ENCODE assay signal across 21 cellular contexts in the genomic region with DNA sequence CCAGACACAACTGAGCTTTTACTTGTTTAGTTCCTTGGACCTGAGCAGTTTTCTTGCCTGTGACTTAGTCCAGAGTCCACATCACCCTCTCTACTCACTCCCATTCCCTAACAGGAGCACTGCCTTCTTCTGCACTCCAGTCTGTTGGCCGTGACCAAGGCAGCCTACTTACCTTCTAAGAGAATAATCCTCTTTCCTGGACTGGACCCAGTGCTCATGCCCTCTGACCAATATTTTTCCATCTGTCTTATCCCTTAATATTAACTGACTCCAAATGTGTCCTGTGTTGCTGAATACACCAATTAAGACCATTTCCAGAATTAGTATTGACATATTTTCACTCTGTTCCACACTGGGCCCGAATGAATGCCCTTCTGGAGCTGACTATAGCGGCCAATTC.
DNase-seq lines count a peak whose midpoint lies in the region; ATAC-seq and TF ChIP-seq lines count a peak whose summit lies in the region.
"Had no signal": no experiment of that assay in that cellular context is flagged by ENCODE, and none has a peak within 500 bp of the region (broad histone marks: within the 10 kb centered on the region; RNA-seq: fewer than 3 reads in every experiment).

No MANE protein-coding gene starts in this region.

- H3K9ac ChIP-seq in endodermal cell (ENCODE audit: extremely low read depth, low read length, poor library complexity, severe bottlenecking), result no peak overlapping the region
- H3K9ac ChIP-seq: BLaER1 treated with 17β-estradiol and CSF1 and Interleukin-3, amounts not matched to agents 10 nM and 100 nM had no signal

- H3K9me3 ChIP-seq in endodermal cell (ENCODE audit: control insufficient read depth, low read length), result no peaks in the 10 kb centered on the region
- no peaks in the 10 kb centered on the region for H3K9me3 ChIP-seq in upper lobe of right lung
- H3K9me3 ChIP-seq: A549; BE2C; BLaER1 treated with 17β-estradiol and CSF1 and Interleukin-3, amounts not matched to agents 10 nM and 100 nM; HAP-1 had no signal

- H3K27ac Mint-ChIP-seq in GM23338 (peak overlapping the region; percentile 4; the same call in 1 of the 2 replicates), endodermal cell (no peak overlapping the region)
- H3K27ac Mint-ChIP-seq: CD14-positive monocyte; CD4-positive, alpha-beta T cell; CD8-positive, alpha-beta memory T cell; HFFc6 had no signal

- no peak overlapping the region for H2AFZ ChIP-seq in GM23338

- peak; percentile 1 for DNase-seq in ELF-1 (ENCODE audit: low read depth, low spot score)
- no peak for DNase-seq in GM23338 (ENCODE audit: low spot score)
- DNase-seq in cerebellar cortex (ENCODE audit: low spot score), result peak; percentile 68
- peak; percentile 35 for DNase-seq in endodermal cell
- DNase-seq in NCI-H1417 (lab: John Stamatoyannopoulos, UW), result no peak
- no peak for DNase-seq in stimulated activated naive CD4-positive, alpha-beta T cell (lab: John Stamatoyannopoulos, UW)
- DNase-seq in upper lobe of right lung, result no peak
- DNase-seq: 8988T; ACHN; AML-193; BE2C; CD4-positive, alpha-beta T cell; CD8-positive, alpha-beta memory T cell; DMS 273 treated with DMSO at 0.1 percent for 48 hours; DMS79; EL; HFFc6 had no signal

- H3K36me3 ChIP-seq in GM23338 (ENCODE audit: insufficient read depth) (no peaks in the 10 kb centered on the region), endodermal cell (ENCODE audit: control insufficient read depth, insufficient read depth, low read length) (no peaks in the 10 kb centered on the region), upper lobe of right lung (no peaks in the 10 kb centered on the region)
- H3K36me3 ChIP-seq: BE2C; BLaER1 treated with 17β-estradiol and CSF1 and Interleukin-3, amounts not matched to agents 10 nM and 100 nM; HAP-1 had no signal

- no peaks in the 10 kb centered on the region for H3F3A ChIP-seq in GM23338 (replicated peaks; ENCODE audit: low read depth)

- H3K4me3 ChIP-seq in GM23338, result no peak overlapping the region
- no peak overlapping the region for H3K4me3 ChIP-seq in endodermal cell (ENCODE audit: low read length)
- H3K4me3 ChIP-seq in upper lobe of right lung, result no peak overlapping the region
- H3K4me3 ChIP-seq: A549; BLaER1 treated with 17β-estradiol and CSF1 and Interleukin-3, amounts not matched to agents 10 nM and 100 nM; HAP-1 had no signal

- no peaks in the 10 kb centered on the region for H3K36me3 Mint-ChIP-seq in GM23338 (ENCODE audit: low read depth)
- H3K36me3 Mint-ChIP-seq in endodermal cell (ENCODE audit: low read depth), result no peaks in the 10 kb centered on the region
- H3K36me3 Mint-ChIP-seq: CD14-positive monocyte; CD8-positive, alpha-beta memory T cell had no signal

- H3K79me2 ChIP-seq in GM23338 (replicated peaks; ENCODE audit: insufficient read depth), result no peaks in the 10 kb centered on the region

- H3K27me3 Mint-ChIP-seq in GM23338 (ENCODE audit: insufficient read depth, low read depth, poor library complexity) (no peaks in the 10 kb centered on the region), endodermal cell (ENCODE audit: insufficient read depth) (peaks cover 2% of the 10 kb centered on the region)
- H3K27me3 Mint-ChIP-seq: CD4-positive, alpha-beta T cell; CD8-positive, alpha-beta memory T cell had no signal

- WGBS in endodermal cell (ENCODE audit: insufficient coverage in 1 of 2, insufficient read length in 1 of 2), 2 experiments, result 86 to 88% methylated on average over 1 to 3 of the region's 3 CpGs

- H3K27me3 ChIP-seq in GM23338 (ENCODE audit: insufficient read depth), result no peaks in the 10 kb centered on the region
- H3K27me3 ChIP-seq in endodermal cell (ENCODE audit: control insufficient read depth, insufficient read depth, low read length, poor library complexity, severe bottlenecking), result no peaks in the 10 kb centered on the region
- H3K27me3 ChIP-seq in upper lobe of right lung, result no peaks in the 10 kb centered on the region
- H3K27me3 ChIP-seq: BE2C; BLaER1 treated with 17β-estradiol and CSF1 and Interleukin-3, amounts not matched to agents 10 nM and 100 nM had no signal

- H3K9me3 Mint-ChIP-seq in GM23338 (no peaks in the 10 kb centered on the region), endodermal cell (no peaks in the 10 kb centered on the region)

- H4K20me1 ChIP-seq in GM23338 (replicated peaks; ENCODE audit: insufficient read depth), result no peaks in the 10 kb centered on the region
- H4K20me1 ChIP-seq: BLaER1 treated with 17β-estradiol and CSF1 and Interleukin-3, amounts not matched to agents 10 nM and 100 nM had no signal

- H3K9me2 ChIP-seq in GM23338 (ENCODE audit: insufficient read depth), result no peaks in the 10 kb centered on the region

- ATAC-seq in GM23338 (no peak), upper lobe of right lung (no peak)
- ATAC-seq: A549 had no signal

- H3K27ac ChIP-seq in GM23338 (ENCODE audit: low read depth) (no peak overlapping the region), endodermal cell (ENCODE audit: low read depth, low read length) (no peak overlapping the region), upper lobe of right lung (no peak overlapping the region)
- H3K27ac ChIP-seq: A549; BLaER1 treated with 17β-estradiol and CSF1 and Interleukin-3, amounts not matched to agents 10 nM and 100 nM had no signal

- H3K4me3 Mint-ChIP-seq in GM23338 (no peak overlapping the region), endodermal cell (no peak overlapping the region)
- H3K4me3 Mint-ChIP-seq: CD4-positive, alpha-beta T cell; CD8-positive, alpha-beta memory T cell; HFFc6 had no signal

- TF ChIP-seq CTCF in GM23338 (conservative IDR thresholded peaks at IDR 0.05; ENCODE audit: low read depth in 2 of 2) (no peak), endodermal cell (conservative IDR thresholded peaks at IDR 0.05) (no peak), upper lobe of right lung (IDR thresholded peaks at IDR 0.05) (no peak)

- intact Hi-C loops in upper lobe of right lung (cut with DNase I), result no loop called here

- peaks cover 20% of the 10 kb centered on the region for H3K4me1 ChIP-seq in GM23338 (ENCODE audit: insufficient read depth)
- H3K4me1 ChIP-seq in endodermal cell (ENCODE audit: control insufficient read depth, insufficient read depth, low read length), result peaks cover 14% of the 10 kb centered on the region
- H3K4me1 ChIP-seq in upper lobe of right lung, result no peaks in the 10 kb centered on the region
- H3K4me1 ChIP-seq: BLaER1 treated with 17β-estradiol and CSF1 and Interleukin-3, amounts not matched to agents 10 nM and 100 nM; HAP-1 had no signal

- H3K4me2 ChIP-seq in GM23338, result no peak overlapping the region
- H3K4me2 ChIP-seq: A549; BLaER1 treated with 17β-estradiol and CSF1 and Interleukin-3, amounts not matched to agents 10 nM and 100 nM had no signal

- H3K4me1 Mint-ChIP-seq in GM23338 (peaks cover 22% of the 10 kb centered on the region), endodermal cell (peaks cover 32% of the 10 kb centered on the region)
- H3K4me1 Mint-ChIP-seq: CD14-positive monocyte; CD8-positive, alpha-beta memory T cell had no signal

TF ChIP-seq in GM23338, 12 proteins besides CTCF, POLR2A, EP300 and RAD21 (continues in another document):
- TF ChIP-seq EZH2phosphoT487 (IDR thresholded peaks at IDR 0.05; ENCODE audit: unreplicated experiment) (no peak), STAT1 (IDR thresholded peaks at IDR 0.05; ENCODE audit: unreplicated experiment) (no peak), CREB1 (CRISPR knock-in tag; IDR thresholded peaks at IDR 0.05; ENCODE audit: low read depth) (no peak), EZH2 (IDR thresholded peaks at IDR 0.05; ENCODE audit: low read depth, unreplicated experiment) (no peak), ZNF331 (CRISPR knock-in tag; IDR thresholded peaks at IDR 0.05; ENCODE audit: low read depth) (no peak), NANOG (IDR thresholded peaks at IDR 0.05; ENCODE audit: borderline replicate concordance) (no peak), ZNF114 (CRISPR knock-in tag; IDR thresholded peaks at IDR 0.05) (no peak)
- TF ChIP-seq, protein P1, sequence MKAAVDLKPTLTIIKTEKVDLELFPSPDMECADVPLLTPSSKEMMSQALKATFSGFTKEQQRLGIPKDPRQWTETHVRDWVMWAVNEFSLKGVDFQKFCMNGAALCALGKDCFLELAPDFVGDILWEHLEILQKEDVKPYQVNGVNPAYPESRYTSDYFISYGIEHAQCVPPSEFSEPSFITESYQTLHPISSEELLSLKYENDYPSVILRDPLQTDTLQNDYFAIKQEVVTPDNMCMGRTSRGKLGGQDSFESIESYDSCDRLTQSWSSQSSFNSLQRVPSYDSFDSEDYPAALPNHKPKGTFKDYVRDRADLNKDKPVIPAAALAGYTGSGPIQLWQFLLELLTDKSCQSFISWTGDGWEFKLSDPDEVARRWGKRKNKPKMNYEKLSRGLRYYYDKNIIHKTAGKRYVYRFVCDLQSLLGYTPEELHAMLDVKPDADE (IDR thresholded peaks at IDR 0.05), result no peak

Comparison
In these comparisons a context has a peak if more than half of its experiments do, and no peak if none do; other contexts are left out.
1. DNase-seq: peak in ELF-1 (single experiment), cerebellar cortex (single experiment) and endodermal cell (single experiment); none in GM23338 (single experiment), NCI-H1417 (0 of 3), stimulated activated naive CD4-positive, alpha-beta T cell (0 of 6) and upper lobe of right lung (single experiment).